ENCODE assay signal across 3 cellular contexts in genomic region chr11:119459293-119459976, GRCh38.
A peak's percentile ranks its signal among the peaks of the same experiment; 100 is the strongest.
TF ChIP-seq lines count a peak whose summit lies in the region.

No MANE protein-coding gene starts in this region.

TF ChIP-seq in GM23338, 12 proteins besides CTCF, POLR2A, EP300 and RAD21 (continues in another document):
- TF ChIP-seq ZNF462 (CRISPR knock-in tag; IDR thresholded peaks at IDR 0.05) (no peak), ZNF331 (CRISPR knock-in tag; IDR thresholded peaks at IDR 0.05; ENCODE audit: low read depth) (no peak)

TF ChIP-seq in K562, 482 proteins besides CTCF, POLR2A, EP300 and RAD21 (continues in another document):
- TF ChIP-seq FIP1L1 (IDR thresholded peaks at IDR 0.05; ENCODE audit: low read depth, low read length, poor library complexity, severe bottlenecking) = no peak
- TF ChIP-seq BHLHE40 (IDR thresholded peaks at IDR 0.05; ENCODE audit: low read length) = no peak
- no peak for TF ChIP-seq FOXP1 (CRISPR knock-in tag; IDR thresholded peaks at IDR 0.05)
- TF ChIP-seq THRB (CRISPR knock-in tag; conservative IDR thresholded peaks at IDR 0.05) = no peak
- TF ChIP-seq ZNF639 (CRISPR knock-in tag; conservative IDR thresholded peaks at IDR 0.05 in 1 of 2, IDR thresholded peaks at IDR 0.05 in 1 of 2) = no peak
- no peak for TF ChIP-seq ARID3B (CRISPR knock-in tag; IDR thresholded peaks at IDR 0.05; ENCODE audit: borderline replicate concordance)
- no peak for TF ChIP-seq CTCFL (IDR thresholded peaks at IDR 0.05; ENCODE audit: borderline replicate concordance, insufficient read depth, low read depth, low read length, poor library complexity, severe bottlenecking)
- TF ChIP-seq ZKSCAN1 (IDR thresholded peaks at IDR 0.05; ENCODE audit: low read depth, low read length) = no peak
- TF ChIP-seq PPARD (CRISPR knock-in tag; IDR thresholded peaks at IDR 0.05) = no peak
- TF ChIP-seq ZNF76 (CRISPR knock-in tag; IDR thresholded peaks at IDR 0.05; ENCODE audit: borderline replicate concordance) = no peak
- no peak for TF ChIP-seq RAD51 (IDR thresholded peaks at IDR 0.05; ENCODE audit: borderline replicate concordance, low read depth)
- TF ChIP-seq ZNF280A (IDR thresholded peaks at IDR 0.05; ENCODE audit: low read depth, partially characterized antibody) = no peak
- TF ChIP-seq E2F8 (IDR thresholded peaks at IDR 0.05; ENCODE audit: low read depth, partially characterized antibody) = no peak
- TF ChIP-seq ZBTB8A (IDR thresholded peaks at IDR 0.05; ENCODE audit: partially characterized antibody) = no peak
- no peak for TF ChIP-seq BCL6 (CRISPR knock-in tag; IDR thresholded peaks at IDR 0.05)
- no peak for TF ChIP-seq ELF2 (CRISPR knock-in tag; IDR thresholded peaks at IDR 0.05)

TF ChIP-seq in liver, 16 proteins besides CTCF, POLR2A, EP300 and RAD21:
- peak; percentile 57 to 69 for TF ChIP-seq RXRA (IDR thresholded peaks at IDR 0.05)
- TF ChIP-seq YY1 (IDR thresholded peaks at IDR 0.05) = no peak
- no peak for TF ChIP-seq NR2F2 (IDR thresholded peaks at IDR 0.05)
- TF ChIP-seq JUND (IDR thresholded peaks at IDR 0.05) = no peak
- TF ChIP-seq SP1 (IDR thresholded peaks at IDR 0.05) = peak; percentile 59
- TF ChIP-seq FOXA1 (IDR thresholded peaks at IDR 0.05) = no peak
- TF ChIP-seq HNF4A (conservative IDR thresholded peaks at IDR 0.05) = peak; percentile 93 to 97
- peak; percentile 80 for TF ChIP-seq HNF4G (IDR thresholded peaks at IDR 0.05)
- no peak for TF ChIP-seq REST (IDR thresholded peaks at IDR 0.05)
- no peak for TF ChIP-seq GABPA (IDR thresholded peaks at IDR 0.05 in 1 of 2, conservative IDR thresholded peaks at IDR 0.05 in 1 of 2)
- no peak for TF ChIP-seq EGR1 (IDR thresholded peaks at IDR 0.05; ENCODE audit: low read depth in 2 of 2)
- no peak for TF ChIP-seq MAX (IDR thresholded peaks at IDR 0.05)
- no peak for TF ChIP-seq ZBTB33 (IDR thresholded peaks at IDR 0.05)
- TF ChIP-seq TAF1 (conservative IDR thresholded peaks at IDR 0.05) = no peak
- TF ChIP-seq ATF3 (IDR thresholded peaks at IDR 0.05) = no peak
- TF ChIP-seq FOXA2 (IDR thresholded peaks at IDR 0.05) = no peak
TF ChIP-seq in liver: peak in this region for 4.
